Comparison of ENCODE assay signal across 8 cellular contexts in genomic region chr6:13924949-13925881, GRCh38. TPM values are rescaled to one million over a fixed set of nuclear protein-coding genes. Genes with fewer than 3 reads are reported as not detected.
A peak's percentile ranks its signal among the peaks of the same experiment; 100 is the strongest.
DNase-seq lines count a peak whose midpoint lies in the region; ATAC-seq and TF ChIP-seq lines count a peak whose summit lies in the region.

A gene with protein sequence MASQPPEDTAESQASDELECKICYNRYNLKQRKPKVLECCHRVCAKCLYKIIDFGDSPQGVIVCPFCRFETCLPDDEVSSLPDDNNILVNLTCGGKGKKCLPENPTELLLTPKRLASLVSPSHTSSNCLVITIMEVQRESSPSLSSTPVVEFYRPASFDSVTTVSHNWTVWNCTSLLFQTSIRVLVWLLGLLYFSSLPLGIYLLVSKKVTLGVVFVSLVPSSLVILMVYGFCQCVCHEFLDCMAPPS (plus strand): TSS chr6:13924952. CDS start chr6:13977120, 52,168 bp downstream.

- no peaks in the 10 kb centered on the region for H3K36me3 Mint-ChIP-seq in activated T-helper 2 cell treated with anti-CD3 and anti-CD28 coated beads, Interferon-gamma antibody, Interleukin-2, Interleukin-4, amounts not matched to agents 10 μg/mL and 5 μg/mL and 100 μg/mL, durations not matched to agents 14 hours and 24 hours and 36 hours (ENCODE audit: low read depth)

- TF ChIP-seq POLR2A in NB4 (IDR thresholded peaks at IDR 0.05; ENCODE audit: extremely low read depth, insufficient read length) (no peak), heart left ventricle (IDR thresholded peaks at IDR 0.05) (no peak), gastrocnemius medialis (IDR thresholded peaks at IDR 0.05) (no peak)

- DNase-seq in NB4 (ENCODE audit: low read depth) = peak; percentile 18
- no peak for DNase-seq in activated T-helper 2 cell treated with anti-CD3 and anti-CD28 coated beads, Interferon-gamma antibody, Interleukin-2, Interleukin-4, amounts not matched to agents 10 μg/mL and 5 μg/mL and 100 μg/mL, durations not matched to agents 14 hours and 24 hours and 36 hours (ENCODE audit: low spot score)
- DNase-seq in heart left ventricle = peak in 1 of 5 donors; percentile 27
- DNase-seq in gastrocnemius medialis = no peak
- no peak for DNase-seq in GDM1 (lab: John Stamatoyannopoulos, UW)
- no peak for DNase-seq in NCI-H446 treated with DMSO at 0.1 percent for 48 hours (lab: John Stamatoyannopoulos, UW)

- peaks cover 71% of the 10 kb centered on the region for H3K27me3 Mint-ChIP-seq in activated T-helper 2 cell treated with anti-CD3 and anti-CD28 coated beads, Interferon-gamma antibody, Interleukin-2, Interleukin-4, amounts not matched to agents 10 μg/mL and 5 μg/mL and 100 μg/mL, durations not matched to agents 14 hours and 24 hours and 36 hours (ENCODE audit: low read depth)

- in situ Hi-C loops in gastrocnemius medialis (cut with MboI; ENCODE audit: low sequenced_read_pairs in 4 of 4) = no loop called here

- H3K9me3 ChIP-seq in heart left ventricle = no peaks in the 10 kb centered on the region
- H3K9me3 ChIP-seq in gastrocnemius medialis = no peaks in the 10 kb centered on the region

- H3K9me3 Mint-ChIP-seq in activated T-helper 2 cell treated with anti-CD3 and anti-CD28 coated beads, Interferon-gamma antibody, Interleukin-2, Interleukin-4, amounts not matched to agents 10 μg/mL and 5 μg/mL and 100 μg/mL, durations not matched to agents 14 hours and 24 hours and 36 hours = no peaks in the 10 kb centered on the region

- H3K4me3 ChIP-seq in GM08714 (ENCODE audit: low read length) = peak within 1 kb of the TSS; percentile 52
- H3K4me3 ChIP-seq in NB4 (ENCODE audit: low read depth, low read length) = peak within 1 kb of the TSS; percentile 74
- peak within 1 kb of the TSS in 11 of 12 donors; percentile 10 to 57 (median 42) for H3K4me3 ChIP-seq in heart left ventricle
- H3K4me3 ChIP-seq in gastrocnemius medialis = peak within 1 kb of the TSS; percentile 24 to 52 (median 46)

- intact Hi-C loops in activated T-helper 2 cell treated with anti-CD3 and anti-CD28 coated beads, Interferon-gamma antibody, Interleukin-2, Interleukin-4, amounts not matched to agents 10 μg/mL and 5 μg/mL and 100 μg/mL, durations not matched to agents 14 hours and 24 hours and 36 hours (cut with micrococcal nuclease) = no loop called here
- intact Hi-C loops in heart left ventricle (cut with DNase I) = loop anchor here in 1 of 10 donors (5.0 kb wide), 1 partner anchor 1517 kb away; no protein-coding TSS in a partner anchor
- intact Hi-C loops in gastrocnemius medialis (cut with DNase I; ENCODE audit: low total_unique reads) = no loop called here

- ATAC-seq in heart left ventricle (peak in 1 of 4 donors; percentile 52), gastrocnemius medialis (no peak), HG02938 (IDR thresholded peaks at IDR 0.05; ENCODE audit: unreplicated experiment) (no peak)

- H3K4me3 Mint-ChIP-seq in activated T-helper 2 cell treated with anti-CD3 and anti-CD28 coated beads, Interferon-gamma antibody, Interleukin-2, Interleukin-4, amounts not matched to agents 10 μg/mL and 5 μg/mL and 100 μg/mL, durations not matched to agents 14 hours and 24 hours and 36 hours (ENCODE audit: low read depth) = peak within 1 kb of the TSS; percentile 79

- H3K27me3 ChIP-seq in heart left ventricle (peaks cover 18 to 76% (median 52%) of the 10 kb centered on the region in 9 donors), gastrocnemius medialis (peaks cover 52 to 66% (median 61%) of the 10 kb centered on the region in 3 donors)

- TF ChIP-seq CTCF in NB4 (IDR thresholded peaks at IDR 0.05; ENCODE audit: low read depth, low read length) (no peak), heart left ventricle (IDR thresholded peaks at IDR 0.05) (no peak), gastrocnemius medialis (IDR thresholded peaks at IDR 0.05 in 4 of 5, conservative IDR thresholded peaks at IDR 0.05 in 1 of 5) (no peak)

- no peak within 1 kb of the TSS for H3K27ac ChIP-seq in heart left ventricle
- H3K27ac ChIP-seq in gastrocnemius medialis = peak within 1 kb of the TSS in 1 of 4 donors; percentile 10

- H3K36me3 ChIP-seq in heart left ventricle (no peaks in the 10 kb centered on the region), gastrocnemius medialis (no peaks in the 10 kb centered on the region)

- H3K4me1 ChIP-seq in heart left ventricle (peaks cover 0 to 19% (median 5%) of the 10 kb centered on the region in 12 donors), gastrocnemius medialis (peaks cover 7% of the 10 kb centered on the region in 2 donors)

- WGBS in heart left ventricle, 4 donors = 2 to 4% (median 3%) methylated on average over 23 to 64 of the region's 65 CpGs

- H3K27ac Mint-ChIP-seq in activated T-helper 2 cell treated with anti-CD3 and anti-CD28 coated beads, Interferon-gamma antibody, Interleukin-2, Interleukin-4, amounts not matched to agents 10 μg/mL and 5 μg/mL and 100 μg/mL, durations not matched to agents 14 hours and 24 hours and 36 hours = peak within 1 kb of the TSS; percentile 12

- peaks cover 11% of the 10 kb centered on the region for H3K4me1 Mint-ChIP-seq in activated T-helper 2 cell treated with anti-CD3 and anti-CD28 coated beads, Interferon-gamma antibody, Interleukin-2, Interleukin-4, amounts not matched to agents 10 μg/mL and 5 μg/mL and 100 μg/mL, durations not matched to agents 14 hours and 24 hours and 36 hours (ENCODE audit: low read depth)

RNA-seq across cellular contexts. Expression of the gene that starts here (rescaled TPM):
- total RNA-seq in activated T-helper 2 cell treated with anti-CD3 and anti-CD28 coated beads, Interferon-gamma antibody, Interleukin-2, Interleukin-4, amounts not matched to agents 10 μg/mL and 5 μg/mL and 100 μg/mL, durations not matched to agents 14 hours and 24 hours and 36 hours = not detected in 2 replicates
- total RNA-seq in heart left ventricle = under 1 TPM in 2 of 9 donors, not detected in 7; 0.39 to 0.75 TPM
- polyA plus RNA-seq in heart left ventricle = under 1 TPM in 1 of 2 donors, not detected in 1; 0.07 TPM
- under 1 TPM in 1 of 4 donors, not detected in 3; 0.10 TPM for total RNA-seq in gastrocnemius medialis
